In the genomic region with DNA sequence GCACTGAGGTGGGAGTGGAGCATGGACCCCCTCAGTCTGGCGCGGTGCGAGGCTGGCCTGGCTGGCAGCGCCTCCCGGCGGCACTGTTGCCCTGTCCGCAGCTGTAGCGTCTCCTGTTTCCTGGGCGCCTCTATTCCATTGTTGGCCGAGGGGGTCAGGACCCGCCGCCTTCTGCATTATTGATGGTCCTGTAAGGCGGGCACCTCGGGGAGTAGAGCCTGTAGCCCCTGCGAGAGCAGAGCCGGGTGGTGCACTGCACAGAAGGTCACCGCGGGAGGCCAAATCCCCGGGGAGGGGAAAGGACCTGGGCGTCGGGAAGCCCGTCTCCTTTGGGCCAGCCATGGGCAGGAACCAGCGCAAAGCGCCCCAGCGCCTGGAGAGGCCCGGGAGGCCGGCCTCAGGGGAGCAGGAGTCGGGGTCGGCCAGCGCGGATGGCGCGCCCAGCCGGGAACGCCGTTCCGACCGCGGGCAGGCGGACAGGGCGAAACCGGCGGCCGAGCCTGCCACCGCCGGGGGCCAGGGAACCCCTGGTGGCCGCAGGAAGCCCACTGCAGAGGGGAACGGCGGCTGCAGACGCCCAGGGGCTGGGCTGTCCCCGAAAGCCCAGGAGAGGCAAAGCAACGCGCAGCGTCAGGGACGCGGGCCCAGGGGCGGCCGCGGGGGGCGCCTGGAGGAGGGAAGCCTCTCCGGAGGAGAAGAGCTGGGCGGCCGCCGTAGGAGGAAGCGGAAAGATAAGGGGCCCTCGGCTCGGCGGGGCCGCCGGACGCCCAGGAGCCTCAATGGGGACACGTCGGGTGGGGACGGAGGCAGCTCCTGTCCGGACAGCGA, we compare ENCODE assay signal across 8 cellular contexts. TPM values are rescaled to one million over a fixed set of nuclear protein-coding genes. Genes with fewer than 3 reads are reported as not detected.
DNase-seq lines count a peak whose midpoint lies in the region; ATAC-seq and TF ChIP-seq lines count a peak whose summit lies in the region.

A gene (plus strand): TSS at position 83 of the 828 bp plus-strand sequence. CDS start 258 bp downstream, at position 341.

- H3K9ac ChIP-seq in MM.1S (ENCODE audit: low read length), result no peak within 1 kb of the TSS

- H3K4me1 ChIP-seq in MM.1S (ENCODE audit: low read length) (peaks cover 4% of the 10 kb centered on the region; the same call in 1 of the 2 replicates), right lobe of liver (peaks cover 0 to 5% (median 0%) of the 10 kb centered on the region in 4 donors)

- H3F3A ChIP-seq in MM.1S (ENCODE audit: insufficient read depth, low read length), result no peaks in the 10 kb centered on the region

- no peak within 1 kb of the TSS for H2AFZ ChIP-seq in MM.1S (ENCODE audit: low read length)

- H3K79me2 ChIP-seq in MM.1S (ENCODE audit: low read length), result no peaks in the 10 kb centered on the region

- no peaks in the 10 kb centered on the region for H3K9me3 Mint-ChIP-seq in central memory CD8-positive, alpha-beta T cell

- peak; percentile 65 for DNase-seq in COLO668 (lab: John Stamatoyannopoulos, UW; ENCODE audit: unreplicated experiment)
- no peak for DNase-seq in MM.1S
- DNase-seq in activated CD4-positive, alpha-beta T cell treated with anti-CD3 and anti-CD28 coated beads for 24 hours (ENCODE audit: low read depth in 2 of 2), result peak; percentile 27 to 34
- peak; percentile 28 to 40 for DNase-seq in central memory CD8-positive, alpha-beta T cell (ENCODE audit: low spot score in 2 of 2)
- DNase-seq in right lobe of liver, result peak; percentile 70 to 77 (median 74)
- peak; percentile 45 for DNase-seq in stimulated activated CD4-positive, alpha-beta T cell treated with anti-CD3 and anti-CD28 coated beads, Interleukin-4, amount 100 ng/mL, for 24 hours
- DNase-seq in SHP77 (lab: John Stamatoyannopoulos, UW), result no peak

- no peaks in the 10 kb centered on the region for H3K27me3 Mint-ChIP-seq in central memory CD8-positive, alpha-beta T cell

- H3K4me3 Mint-ChIP-seq in central memory CD8-positive, alpha-beta T cell, result peak within 1 kb of the TSS; percentile 72

- ATAC-seq in central memory CD8-positive, alpha-beta T cell (replicated peaks; ENCODE audit: extremely low read depth, poor library complexity, severe bottlenecking), result peak; percentile 49
- ATAC-seq in right lobe of liver, result peak; percentile 13 to 37 (median 23)
- no peak for ATAC-seq in GM19455 (IDR thresholded peaks at IDR 0.05; ENCODE audit: unreplicated experiment)

- intact Hi-C loops in right lobe of liver (cut with DNase I), result loop anchor here in 1 of 2 donors (5.0 kb wide), 1 partner anchor 71 kb away; a partner anchor contains a TSS

- no peak within 1 kb of the TSS for H3K27ac Mint-ChIP-seq in central memory CD8-positive, alpha-beta T cell (ENCODE audit: low read depth)

- H3K4me3 ChIP-seq in MM.1S (ENCODE audit: low read length) (no peak within 1 kb of the TSS), right lobe of liver (peak within 1 kb of the TSS; percentile 62 to 67 (median 64))

- H4K20me1 ChIP-seq in MM.1S (ENCODE audit: insufficient read depth, low read length), result no peaks in the 10 kb centered on the region

- H3K4me1 Mint-ChIP-seq in central memory CD8-positive, alpha-beta T cell, result peaks cover 14% of the 10 kb centered on the region

- no peaks in the 10 kb centered on the region for H3K9me2 ChIP-seq in MM.1S (replicated peaks; ENCODE audit: insufficient read depth, low read length)

- H3K36me3 ChIP-seq in MM.1S (replicated peaks; ENCODE audit: insufficient read depth, low read length) (no peaks in the 10 kb centered on the region), right lobe of liver (no peaks in the 10 kb centered on the region)

- TF ChIP-seq POLR2A in right lobe of liver (IDR thresholded peaks at IDR 0.05), result no peak

- H3K9me3 ChIP-seq in MM.1S (replicated peaks; ENCODE audit: insufficient read depth, low read length) (no peaks in the 10 kb centered on the region), right lobe of liver (no peaks in the 10 kb centered on the region)

- H3K27me3 ChIP-seq in MM.1S (replicated peaks; ENCODE audit: insufficient read depth, low read length) (peaks cover 58% of the 10 kb centered on the region), right lobe of liver (no peaks in the 10 kb centered on the region)

- H3K27ac ChIP-seq in MM.1S (ENCODE audit: low read length) (no peak within 1 kb of the TSS), right lobe of liver (peak within 1 kb of the TSS; percentile 82 to 91 (median 87))

- H3K4me2 ChIP-seq in MM.1S (ENCODE audit: low read depth, low read length), result peak within 1 kb of the TSS; percentile 54; the same call in 1 of the 2 replicates

- no CpG with 5 or more reads among the region's 76 CpGs for WGBS in right lobe of liver (ENCODE audit: insufficient coverage, low coverage, low lambda C conversion rate, missing lambda C conversion rate)

- TF ChIP-seq CTCF in MM.1S (IDR thresholded peaks at IDR 0.05; ENCODE audit: low read length), result no peak
- peak in 2 of 4 donors; percentile 4 to 18 for TF ChIP-seq CTCF in right lobe of liver (IDR thresholded peaks at IDR 0.05)

- peaks cover 2% of the 10 kb centered on the region for H3K36me3 Mint-ChIP-seq in central memory CD8-positive, alpha-beta T cell (ENCODE audit: insufficient read depth)

RNA-seq across cellular contexts. Expression of the gene that starts here (rescaled TPM):
- 100 to 1,000 TPM in 1 of 6 experiments, 10 to 100 TPM in 5; 26.4 to 104 (median 52.9) TPM for total RNA-seq in right lobe of liver

Comparison
In these comparisons a context has a peak if more than half of its experiments do, and no peak if none do; other contexts are left out.
1. DNase-seq: peak in COLO668 (single experiment), activated CD4-positive, alpha-beta T cell treated with anti-CD3 and anti-CD28 coated beads for 24 hours (2 of 2), central memory CD8-positive, alpha-beta T cell (2 of 2), right lobe of liver (3 of 3) and stimulated activated CD4-positive, alpha-beta T cell treated with anti-CD3 and anti-CD28 coated beads, Interleukin-4, amount 100 ng/mL, for 24 hours (single experiment); none in MM.1S (single experiment) and SHP77 (0 of 2).